In the genomic region with DNA sequence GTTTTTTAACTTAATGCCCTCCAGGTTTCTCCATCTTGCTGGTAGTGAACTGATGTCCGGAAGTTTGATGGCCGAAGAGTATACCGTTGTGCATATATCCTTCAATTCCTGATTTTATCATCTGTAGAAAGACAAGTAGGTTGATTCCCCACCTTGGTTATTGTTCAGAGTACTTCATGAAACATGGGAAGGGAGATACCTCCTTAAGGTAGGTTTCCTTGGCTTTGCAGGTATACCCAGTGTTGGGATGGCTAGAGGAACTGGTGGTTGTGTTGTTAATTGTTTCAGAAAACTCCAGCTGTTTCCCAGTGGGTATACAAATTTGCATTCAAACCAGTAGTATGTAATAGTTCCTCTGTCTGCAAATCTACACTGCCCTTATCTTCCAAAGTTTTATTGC, we compare ENCODE assay signal across 4 cellular contexts. TPM values are rescaled to one million over a fixed set of nuclear protein-coding genes. Genes with fewer than 3 reads are reported as not detected.
"Had no signal": no experiment of that assay in that cellular context is flagged by ENCODE, and none has a peak within 500 bp of the region (broad histone marks: within the 10 kb centered on the region; RNA-seq: fewer than 3 reads in every experiment).

No MANE protein-coding gene starts in this region.

RNA-seq across cellular contexts. Expression of a gene that starts 25.1 kb away (rescaled TPM):
- total RNA-seq: HepG2, HT-29, IMR-90, K562 had no signal
- polyA plus RNA-seq: HepG2, IMR-90, K562 had no signal
